9 cellular contexts compared by ENCODE assay signal in genomic region chr13:76383671-76384461, GRCh38.
DNase-seq lines count a peak whose midpoint lies in the region; ATAC-seq, FAIRE-seq and TF ChIP-seq lines count a peak whose summit lies in the region.
"Had no signal": no experiment of that assay in that cellular context is flagged by ENCODE, and none has a peak within 500 bp of the region (broad histone marks: within the 10 kb centered on the region; RNA-seq: fewer than 3 reads in every experiment).

No MANE protein-coding gene starts in this region.

- POLR2A ChIA-PET in PC-3 (lab: Charles Lee; ENCODE audit: unreplicated experiment) = no interaction called here

- no peaks in the 10 kb centered on the region for H4K20me1 ChIP-seq in PC-3 (ENCODE audit: low read length)

- no peaks in the 10 kb centered on the region for H3F3A ChIP-seq in PC-3 (ENCODE audit: low read length, unreplicated experiment)

- H3K9me3 ChIP-seq in PC-3 (ENCODE audit: low read length) (no peaks in the 10 kb centered on the region), neuronal stem cell (replicated peaks in 1 of 2; ENCODE audit: control insufficient read depth in 2 of 2, insufficient read depth in 1 of 2, low read depth in 1 of 2, low read length in 2 of 2) (no peaks in the 10 kb centered on the region)

- H3K4me1 Mint-ChIP-seq in osteocyte (ENCODE audit: unreplicated experiment) = peaks cover 19% of the 10 kb centered on the region

- no peak overlapping the region for H3K4ac ChIP-seq in neuronal stem cell (ENCODE audit: low read length)

- H3K36me3 Mint-ChIP-seq in osteocyte (ENCODE audit: unreplicated experiment) = no peaks in the 10 kb centered on the region

- no peak overlapping the region for H2AFZ ChIP-seq in PC-3 (ENCODE audit: low read length)
- no peak overlapping the region for H2AFZ ChIP-seq in neuronal stem cell (ENCODE audit: low read length)

- H4K8ac ChIP-seq in neuronal stem cell (ENCODE audit: low read depth, low read length) = no peak overlapping the region

- BruUV-seq in PC-3 (replicated peaks; lab: Mats Ljungman, UMichigan) = no TSS peak

- no peak for TF ChIP-seq CTCF in PC-3 (conservative IDR thresholded peaks at IDR 0.05; ENCODE audit: low read depth, low read length)
- TF ChIP-seq CTCF in osteocyte (IDR thresholded peaks at IDR 0.05) = no peak
- TF ChIP-seq CTCF in GM20000 (IDR thresholded peaks at IDR 0.05; ENCODE audit: extremely low read depth, missing control alignments) = no peak

- H3K27me3 ChIP-seq in PC-3 (ENCODE audit: low read length) = no peaks in the 10 kb centered on the region
- no peaks in the 10 kb centered on the region for H3K27me3 ChIP-seq in neuronal stem cell (ENCODE audit: control insufficient read depth in 3 of 3, insufficient read depth in 3 of 3, low read depth in 1 of 3, low read length in 3 of 3)

- peak overlapping the region; percentile 63 for H3K27ac Mint-ChIP-seq in osteocyte (ENCODE audit: unreplicated experiment)

- ATAC-seq in PC-3 = peak; percentile 89
- ATAC-seq: activated T-cell treated with anti-CD3 and anti-CD28 coated beads, Interleukin-2, amount 50 U/mL, for 4 hours had no signal

- no peak overlapping the region for H3K14ac ChIP-seq in neuronal stem cell (ENCODE audit: low read length)

- H2BK120ac ChIP-seq in neuronal stem cell (ENCODE audit: low read depth, low read length) = no peak overlapping the region

- no peak overlapping the region for H2BK5ac ChIP-seq in neuronal stem cell (ENCODE audit: low read length)

- H2BK15ac ChIP-seq in neuronal stem cell (ENCODE audit: low read length) = no peak overlapping the region

- H4K91ac ChIP-seq in neuronal stem cell (ENCODE audit: low read depth, low read length, poor library complexity) = no peak overlapping the region

- H3K4me2 ChIP-seq in PC-3 (ENCODE audit: low read length) (peak overlapping the region; percentile 37), neuronal stem cell (ENCODE audit: insufficient read depth, low read length, poor library complexity, severe bottlenecking) (no peak overlapping the region)

- WGBS in neuronal stem cell (ENCODE audit: extremely low coverage in 2 of 2, insufficient read length in 2 of 2, insufficient replicate concordance in 1 of 2), 2 donors = no CpG with 5 or more reads among the region's 2 CpGs

- H3K4me3 Mint-ChIP-seq in osteocyte (ENCODE audit: unreplicated experiment) = no peak overlapping the region
- H3K4me3 Mint-ChIP-seq: activated T-cell treated with anti-CD3 and anti-CD28 coated beads, Interleukin-2, amount 50 U/mL, for 4 hours had no signal

- no peak overlapping the region for H3K18ac ChIP-seq in neuronal stem cell (ENCODE audit: low read length)

- FAIRE-seq in endometrium (lab: Jason Lieb, UNC) = peak; percentile 100

- DNase-seq in DMS53 (lab: John Stamatoyannopoulos, UW) (peak; percentile 51), PC-3 (peak; percentile 76), osteocyte (ENCODE audit: extremely low spot score, unreplicated experiment) (no peak), SIG-M5 (lab: John Stamatoyannopoulos, UW) (no peak), DMS79 treated with DMSO at 0.1 percent for 48 hours (lab: John Stamatoyannopoulos, UW) (no peak), GM20000 (ENCODE audit: low spot score) (no peak), neuronal stem cell (ENCODE audit: low spot score) (no peak)
- DNase-seq: activated T-cell treated with anti-CD3 and anti-CD28 coated beads, Interleukin-2, amount 50 U/mL, for 4 hours had no signal

- no peak overlapping the region for H3K23ac ChIP-seq in neuronal stem cell (ENCODE audit: low read depth, low read length, poor library complexity)

- H3K79me2 ChIP-seq in PC-3 (ENCODE audit: low read length) = no peaks in the 10 kb centered on the region

- intact Hi-C loops in PC-3 (cut with micrococcal nuclease) = loop anchor here (5.0 kb wide), 1 partner anchor 507 kb away; no protein-coding TSS in a partner anchor

- H3K4me3 ChIP-seq in PC-3 (ENCODE audit: low read length) (no peak overlapping the region), neuronal stem cell (ENCODE audit: low read length in 2 of 2) (no peak overlapping the region)

- H3K36me3 ChIP-seq in PC-3 (ENCODE audit: low read depth, low read length) (no peaks in the 10 kb centered on the region), neuronal stem cell (replicated peaks in 1 of 2; ENCODE audit: control insufficient read depth in 2 of 2, insufficient read depth in 2 of 2, low read length in 2 of 2) (no peaks in the 10 kb centered on the region)

- CTCF ChIA-PET in PC-3 (lab: Charles Lee) = no interaction called here

- H3K27me3 Mint-ChIP-seq in osteocyte (ENCODE audit: unreplicated experiment) = peaks cover 28% of the 10 kb centered on the region

- no peak overlapping the region for H3K9ac ChIP-seq in PC-3 (ENCODE audit: low read length)
- no peak overlapping the region for H3K9ac ChIP-seq in neuronal stem cell (ENCODE audit: low read depth, low read length, poor library complexity)

- peaks cover 4% of the 10 kb centered on the region for H3K9me3 Mint-ChIP-seq in osteocyte (ENCODE audit: unreplicated experiment)
- H3K9me3 Mint-ChIP-seq: activated T-cell treated with anti-CD3 and anti-CD28 coated beads, Interleukin-2, amount 50 U/mL, for 4 hours had no signal

- H3K4me1 ChIP-seq in PC-3 (ENCODE audit: insufficient read depth, low read length) = peaks cover 19% of the 10 kb centered on the region
- H3K4me1 ChIP-seq in neuronal stem cell (ENCODE audit: control insufficient read depth in 2 of 2, insufficient read depth in 1 of 2, low read depth in 1 of 2, low read length in 2 of 2) = no peaks in the 10 kb centered on the region

- H3K27ac ChIP-seq in PC-3 (ENCODE audit: low read length) (peak overlapping the region; percentile 53), neuronal stem cell (replicated peaks; ENCODE audit: low read length) (no peak overlapping the region)

- H3K79me1 ChIP-seq in neuronal stem cell (ENCODE audit: low read depth, low read length) = no peaks in the 10 kb centered on the region

- no peak overlapping the region for H2BK12ac ChIP-seq in neuronal stem cell (ENCODE audit: low read length)

- H2AK5ac ChIP-seq in neuronal stem cell (ENCODE audit: low read depth, low read length) = no peak overlapping the region

- H3K9me2 ChIP-seq in PC-3 (replicated peaks; ENCODE audit: low read length) = no peaks in the 10 kb centered on the region

Comparison
In these comparisons a context has a peak if more than half of its experiments do, and no peak if none do; other contexts are left out.
1. DNase-seq: peak in DMS53 (single experiment) and PC-3 (single experiment); none in osteocyte (single experiment), SIG-M5 (single experiment), DMS79 treated with DMSO at 0.1 percent for 48 hours (single experiment), GM20000 (single experiment) and neuronal stem cell (single experiment).